In genomic region chr3:147089286-147089685, GRCh38 we compare ENCODE assay signal across 25 cellular contexts.
DNase-seq lines count a peak whose midpoint lies in the region; TF ChIP-seq lines count a peak whose summit lies in the region.
"Had no signal": no experiment of that assay in that cellular context is flagged by ENCODE, and none has a peak within 500 bp of the region (broad histone marks: within the 10 kb centered on the region; RNA-seq: fewer than 3 reads in every experiment).

No MANE protein-coding gene starts in this region.

- H3K4ac ChIP-seq in mesenchymal stem cell (ENCODE audit: low read depth in 1 of 2, low read length in 2 of 2), result no peak overlapping the region

- DNase-seq in NCI-H146 (lab: John Stamatoyannopoulos, UW) (peak; percentile 19), mesenchymal stem cell (no peak), NOMO-1 treated with DMSO at 0.1 percent for 48 hours (lab: John Stamatoyannopoulos, UW; ENCODE audit: unreplicated experiment) (no peak), EL (no peak), DMS53 treated with DMSO at 0.1 percent for 48 hours (lab: John Stamatoyannopoulos, UW; ENCODE audit: unreplicated experiment) (no peak)
- DNase-seq: activated CD4-positive, alpha-beta T cell treated with anti-CD3 and anti-CD28 coated beads for 48 hours; activated naive CD4-positive, alpha-beta T cell treated with anti-CD3 and anti-CD28 coated beads, Interleukin-2, amount 10 ng/mL, durations not matched to agents 7 days and 5 days; COR-L47; DMS79 treated with DMSO at 0.1 percent for 48 hours; GOT3; HFFc6; hippocampal formation; NCI-H1417; NCI-H526; Peyer's patch; SHP77; stimulated activated CD4-positive, alpha-beta T cell treated with anti-CD3 and anti-CD28 coated beads, Interleukin-12 subunit alpha, Interleukin-12 subunit beta, amount 100 ng/mL, for 4 hours; stimulated activated CD4-positive, alpha-beta T cell treated with anti-CD3 and anti-CD28 coated beads, Interleukin-2, amount 100 ng/mL, for 48 hours; tibial artery; WERI-Rb-1 had no signal

- H3K79me1 ChIP-seq in mesenchymal stem cell (replicated peaks; ENCODE audit: low read length, poor library complexity, severe bottlenecking), result no peaks in the 10 kb centered on the region

- no peaks in the 10 kb centered on the region for H3K79me2 ChIP-seq in OCI-LY3 (ENCODE audit: low read length)

- no peak overlapping the region for H3K27ac ChIP-seq in OCI-LY3 (ENCODE audit: low read length)
- no peak overlapping the region for H3K27ac ChIP-seq in mesenchymal stem cell (ENCODE audit: low read length, poor library complexity, severe bottlenecking)
- H3K27ac ChIP-seq: breast epithelium, gastroesophageal sphincter, Peyer's patch, tibial artery, WERI-Rb-1 had no signal

- H3K36me3 ChIP-seq in OCI-LY3 (replicated peaks; ENCODE audit: low read depth, low read length), result no peaks in the 10 kb centered on the region
- H3K36me3 ChIP-seq in mesenchymal stem cell (ENCODE audit: control insufficient read depth in 1 of 2, insufficient read depth in 2 of 2, low read depth in 1 of 2, low read length in 2 of 2), result no peaks in the 10 kb centered on the region
- H3K36me3 ChIP-seq in skeletal muscle satellite cell (ENCODE audit: insufficient read depth, low read length), result no peaks in the 10 kb centered on the region
- H3K36me3 ChIP-seq: breast epithelium, gastroesophageal sphincter, Peyer's patch, tibial artery, WERI-Rb-1 had no signal

- H3K4me1 ChIP-seq in OCI-LY3 (ENCODE audit: low read length) (no peaks in the 10 kb centered on the region), mesenchymal stem cell (ENCODE audit: control insufficient read depth, insufficient read depth, low read depth, low read length) (no peaks in the 10 kb centered on the region), skeletal muscle satellite cell (ENCODE audit: control insufficient read depth, insufficient read depth, low read length) (peaks cover 4% of the 10 kb centered on the region)
- H3K4me1 ChIP-seq: breast epithelium, gastroesophageal sphincter, Peyer's patch, tibial artery had no signal

- H2AFZ ChIP-seq in OCI-LY3 (ENCODE audit: low read depth, low read length) (peak overlapping the region; percentile 25; the same call in 1 of the 2 replicates), mesenchymal stem cell (ENCODE audit: low read depth, low read length) (no peak overlapping the region)

- H3K9me3 ChIP-seq in OCI-LY3 (ENCODE audit: insufficient read depth, low read length) (no peaks in the 10 kb centered on the region), mesenchymal stem cell (ENCODE audit: control insufficient read depth, low read length) (no peaks in the 10 kb centered on the region), skeletal muscle satellite cell (replicated peaks; ENCODE audit: low read length) (no peaks in the 10 kb centered on the region)
- H3K9me3 ChIP-seq: breast epithelium, gastroesophageal sphincter, Peyer's patch, tibial artery had no signal

- no peak overlapping the region for H2AK5ac ChIP-seq in mesenchymal stem cell (ENCODE audit: low read length, severe bottlenecking)

- H2BK15ac ChIP-seq in mesenchymal stem cell (ENCODE audit: low read depth, poor library complexity, severe bottlenecking), result no peak overlapping the region

- no peaks in the 10 kb centered on the region for H3K27me3 ChIP-seq in OCI-LY3 (ENCODE audit: low read depth, low read length)
- no peaks in the 10 kb centered on the region for H3K27me3 ChIP-seq in mesenchymal stem cell (ENCODE audit: control insufficient read depth in 1 of 2, insufficient read depth in 1 of 2, low read length in 2 of 2)
- no peaks in the 10 kb centered on the region for H3K27me3 ChIP-seq in skeletal muscle satellite cell (ENCODE audit: control insufficient read depth, insufficient read depth, low read length)
- H3K27me3 ChIP-seq: breast epithelium, gastroesophageal sphincter, Peyer's patch, tibial artery had no signal

- no peak overlapping the region for H3K9ac ChIP-seq in OCI-LY3 (ENCODE audit: low read length)
- H3K9ac ChIP-seq in mesenchymal stem cell (ENCODE audit: low read length), result no peak overlapping the region
- no peak overlapping the region for H3K9ac ChIP-seq in skeletal muscle satellite cell (ENCODE audit: low read depth, low read length)

- peak overlapping the region; percentile 39 for H4K91ac ChIP-seq in mesenchymal stem cell (ENCODE audit: low read length)

- H2BK5ac ChIP-seq in mesenchymal stem cell (ENCODE audit: low read depth, low read length, poor library complexity, severe bottlenecking), result no peak overlapping the region

- no peak overlapping the region for H3K14ac ChIP-seq in mesenchymal stem cell (ENCODE audit: low read length in 2 of 2)

- H2BK12ac ChIP-seq in mesenchymal stem cell (ENCODE audit: low read length in 2 of 2), result no peak overlapping the region

- TF ChIP-seq CTCF in OCI-LY3 (IDR thresholded peaks at IDR 0.05; ENCODE audit: low read depth, low read length), result no peak

- WGBS in mesenchymal stem cell, result 86% methylated on average over 5 of the region's 5 CpGs

- H3K23ac ChIP-seq in mesenchymal stem cell (ENCODE audit: low read length in 2 of 2), result no peak overlapping the region

- no peak overlapping the region for H4K8ac ChIP-seq in mesenchymal stem cell (ENCODE audit: low read length)

- H2BK120ac ChIP-seq in mesenchymal stem cell (ENCODE audit: low read depth, low read length), result no peak overlapping the region

- H3K18ac ChIP-seq in mesenchymal stem cell (ENCODE audit: low read depth in 1 of 2, low read length in 2 of 2), result peak overlapping the region in 1 of 2 experiments; percentile 54

- H3K4me3 ChIP-seq in OCI-LY3 (ENCODE audit: low read length) (no peak overlapping the region), mesenchymal stem cell (ENCODE audit: insufficient read depth in 1 of 2, low read depth in 1 of 2, low read length in 2 of 2) (no peak overlapping the region), skeletal muscle satellite cell (ENCODE audit: low read length) (peak overlapping the region; percentile 17)
- H3K4me3 ChIP-seq: breast epithelium, gastroesophageal sphincter, lung, Peyer's patch, tibial artery had no signal

- H4K20me1 ChIP-seq in OCI-LY3 (ENCODE audit: insufficient read depth, low read length), result no peaks in the 10 kb centered on the region

- H3K4me2 ChIP-seq in OCI-LY3 (ENCODE audit: low read length), result no peak overlapping the region
- H3K4me2 ChIP-seq in mesenchymal stem cell (ENCODE audit: low read length, poor library complexity, severe bottlenecking), result no peak overlapping the region
- H3K4me2 ChIP-seq in skeletal muscle satellite cell (ENCODE audit: low read length), result peak overlapping the region; percentile 59
